Comparison of ENCODE assay signal across 24 cellular contexts in the genomic region with DNA sequence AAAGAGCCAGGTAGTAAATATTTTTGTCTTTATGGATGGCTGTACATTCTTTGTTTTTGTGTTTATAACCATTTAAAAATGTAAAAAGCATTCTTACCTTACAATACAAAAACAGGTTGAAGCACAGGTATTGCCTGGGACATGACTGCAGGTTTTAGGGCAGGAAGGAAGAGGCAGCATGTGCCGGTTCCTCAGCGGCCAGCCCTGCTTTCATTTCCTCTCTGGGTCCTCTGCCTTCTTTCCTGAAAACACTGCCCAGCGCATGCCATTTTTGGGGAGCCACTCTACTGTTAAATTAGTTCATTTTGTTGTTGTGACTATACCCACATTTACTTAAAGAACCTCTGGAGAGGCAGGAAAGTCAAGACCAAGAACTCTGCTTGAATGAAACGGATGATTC. TPM values are rescaled to one million over a fixed set of nuclear protein-coding genes. Genes with fewer than 3 reads are reported as not detected.
A peak's percentile ranks its signal among the peaks of the same experiment; 100 is the strongest.
DNase-seq lines count a peak whose midpoint lies in the region; ATAC-seq lines count a peak whose summit lies in the region.
"Had no signal": no experiment of that assay in that cellular context is flagged by ENCODE, and none has a peak within 500 bp of the region (broad histone marks: within the 10 kb centered on the region; RNA-seq: fewer than 3 reads in every experiment).

No MANE protein-coding gene starts in this region.

- POLR2A ChIA-PET in CD8-positive, alpha-beta memory T cell (lab: Charles Lee) = interaction anchor here (0.7 kb wide), 1 partner anchor 890 kb away, joined by 6 read pairs; no protein-coding TSS in a partner anchor
- POLR2A ChIA-PET in activated CD8-positive, alpha-beta T cell treated with anti-CD3 and anti-CD28 coated beads, Interleukin-2, amount 10 ng/mL, durations not matched to agents 7 days and 5 days (lab: Charles Lee) = no interaction called here

- H3K4me1 ChIP-seq in CD8-positive, alpha-beta memory T cell (ENCODE audit: insufficient read depth, low read length) = peaks cover 12% of the 10 kb centered on the region
- H3K4me1 ChIP-seq: neural progenitor cell had no signal

- H3K27ac Mint-ChIP-seq in T-helper 1 cell treated with Interleukin-12 subunit alpha and Interleukin-12 subunit beta and Interleukin-4 antibody, amounts not matched to agents 30 μg/mL and 1 μg/mL, for 36 hours = peak overlapping the region; percentile 6
- H3K27ac Mint-ChIP-seq in CD8-positive, alpha-beta memory T cell = peak overlapping the region; percentile 49 to 92 (median 86)
- H3K27ac Mint-ChIP-seq in activated CD8-positive, alpha-beta T cell treated with anti-CD3 and anti-CD28 coated beads, Interleukin-2, amount 10 ng/mL, durations not matched to agents 7 days and 5 days = peak overlapping the region; percentile 85
- peak overlapping the region; percentile 60 for H3K27ac Mint-ChIP-seq in memory B cell
- H3K27ac Mint-ChIP-seq: neural progenitor cell had no signal

- H3K9me3 Mint-ChIP-seq in T-helper 1 cell treated with Interleukin-12 subunit alpha and Interleukin-12 subunit beta and Interleukin-4 antibody, amounts not matched to agents 30 μg/mL and 1 μg/mL, for 36 hours = no peaks in the 10 kb centered on the region
- peaks cover 0 to 2% (median 0%) of the 10 kb centered on the region in 5 donors for H3K9me3 Mint-ChIP-seq in CD8-positive, alpha-beta memory T cell
- no peaks in the 10 kb centered on the region for H3K9me3 Mint-ChIP-seq in activated CD8-positive, alpha-beta T cell treated with anti-CD3 and anti-CD28 coated beads, Interleukin-2, amount 10 ng/mL, durations not matched to agents 7 days and 5 days (ENCODE audit: insufficient read depth)
- no peaks in the 10 kb centered on the region for H3K9me3 Mint-ChIP-seq in memory B cell
- H3K9me3 Mint-ChIP-seq: CD14-positive monocyte, neural progenitor cell had no signal

- H3K36me3 Mint-ChIP-seq in T-helper 1 cell treated with Interleukin-12 subunit alpha and Interleukin-12 subunit beta and Interleukin-4 antibody, amounts not matched to agents 30 μg/mL and 1 μg/mL, for 36 hours (ENCODE audit: low read depth) = peaks cover 42% of the 10 kb centered on the region
- H3K36me3 Mint-ChIP-seq in CD8-positive, alpha-beta memory T cell = peaks cover 11 to 92% (median 29%) of the 10 kb centered on the region in 3 donors
- peaks cover 77% of the 10 kb centered on the region for H3K36me3 Mint-ChIP-seq in activated CD8-positive, alpha-beta T cell treated with anti-CD3 and anti-CD28 coated beads, Interleukin-2, amount 10 ng/mL, durations not matched to agents 7 days and 5 days (ENCODE audit: low read depth)
- peaks cover 34% of the 10 kb centered on the region for H3K36me3 Mint-ChIP-seq in memory B cell

- H3K27me3 Mint-ChIP-seq in T-helper 1 cell treated with Interleukin-12 subunit alpha and Interleukin-12 subunit beta and Interleukin-4 antibody, amounts not matched to agents 30 μg/mL and 1 μg/mL, for 36 hours (ENCODE audit: low read depth) = no peaks in the 10 kb centered on the region
- H3K27me3 Mint-ChIP-seq in CD8-positive, alpha-beta memory T cell = no peaks in the 10 kb centered on the region
- no peaks in the 10 kb centered on the region for H3K27me3 Mint-ChIP-seq in activated CD8-positive, alpha-beta T cell treated with anti-CD3 and anti-CD28 coated beads, Interleukin-2, amount 10 ng/mL, durations not matched to agents 7 days and 5 days (ENCODE audit: low read depth)
- no peaks in the 10 kb centered on the region for H3K27me3 Mint-ChIP-seq in memory B cell

- no peaks in the 10 kb centered on the region for H3K27me3 ChIP-seq in CD8-positive, alpha-beta memory T cell (ENCODE audit: insufficient read depth, low read length, poor library complexity, severe bottlenecking)
- H3K27me3 ChIP-seq: hepatocyte, neural progenitor cell had no signal

- peaks cover 51% of the 10 kb centered on the region for H3K36me3 ChIP-seq in CD8-positive, alpha-beta memory T cell (ENCODE audit: insufficient read depth, low read length)

- H3K9me3 ChIP-seq in CD8-positive, alpha-beta memory T cell (ENCODE audit: low read length) = no peaks in the 10 kb centered on the region
- H3K9me3 ChIP-seq: thoracic aorta had no signal

- H3K4me3 Mint-ChIP-seq in T-helper 1 cell treated with Interleukin-12 subunit alpha and Interleukin-12 subunit beta and Interleukin-4 antibody, amounts not matched to agents 30 μg/mL and 1 μg/mL, for 36 hours = no peak overlapping the region
- peak overlapping the region in 2 of 7 donors; percentile 23 to 42 for H3K4me3 Mint-ChIP-seq in CD8-positive, alpha-beta memory T cell
- peak overlapping the region; percentile 19 for H3K4me3 Mint-ChIP-seq in activated CD8-positive, alpha-beta T cell treated with anti-CD3 and anti-CD28 coated beads, Interleukin-2, amount 10 ng/mL, durations not matched to agents 7 days and 5 days
- H3K4me3 Mint-ChIP-seq in memory B cell = no peak overlapping the region
- H3K4me3 Mint-ChIP-seq: CD14-positive monocyte, neural progenitor cell had no signal

- H3K4me3 ChIP-seq in CD8-positive, alpha-beta memory T cell (ENCODE audit: low read length) = no peak overlapping the region
- H3K4me3 ChIP-seq: hepatocyte, neural progenitor cell, thoracic aorta had no signal

- H3K27ac ChIP-seq in CD8-positive, alpha-beta memory T cell (ENCODE audit: low read depth, low read length) = no peak overlapping the region
- H3K27ac ChIP-seq: neural progenitor cell, RWPE1, thoracic aorta had no signal

- peak; percentile 63 for ATAC-seq in activated CD8-positive, alpha-beta T cell treated with anti-CD3 and anti-CD28 coated beads, Interleukin-2, amount 10 ng/mL, durations not matched to agents 7 days and 5 days
- ATAC-seq in memory B cell (ENCODE audit: low read depth) = peak; percentile 46
- ATAC-seq in HG03159 (IDR thresholded peaks at IDR 0.05; ENCODE audit: unreplicated experiment) = no peak
- ATAC-seq in GM21423 (IDR thresholded peaks at IDR 0.05; ENCODE audit: unreplicated experiment) = no peak
- ATAC-seq: HCT116 had no signal

- peaks cover 25% of the 10 kb centered on the region for H3K4me1 Mint-ChIP-seq in T-helper 1 cell treated with Interleukin-12 subunit alpha and Interleukin-12 subunit beta and Interleukin-4 antibody, amounts not matched to agents 30 μg/mL and 1 μg/mL, for 36 hours (ENCODE audit: low read depth)
- peaks cover 26 to 38% (median 28%) of the 10 kb centered on the region in 3 donors for H3K4me1 Mint-ChIP-seq in CD8-positive, alpha-beta memory T cell
- peaks cover 27% of the 10 kb centered on the region for H3K4me1 Mint-ChIP-seq in activated CD8-positive, alpha-beta T cell treated with anti-CD3 and anti-CD28 coated beads, Interleukin-2, amount 10 ng/mL, durations not matched to agents 7 days and 5 days (ENCODE audit: low read depth)
- peaks cover 20% of the 10 kb centered on the region for H3K4me1 Mint-ChIP-seq in memory B cell
- H3K4me1 Mint-ChIP-seq: neural progenitor cell had no signal

- no peak for DNase-seq in T-helper 1 cell
- DNase-seq in CD8-positive, alpha-beta memory T cell = no peak
- peak; percentile 39 for DNase-seq in activated CD8-positive, alpha-beta T cell treated with anti-CD3 and anti-CD28 coated beads, Interleukin-2, amount 10 ng/mL, durations not matched to agents 7 days and 5 days
- DNase-seq in memory B cell (ENCODE audit: low spot score in 2 of 2) = no peak
- no peak for DNase-seq in mesenteric fat pad (ENCODE audit: low spot score)
- DNase-seq: 8988T; activated effector memory CD4-positive, alpha-beta T cell treated with anti-CD3 and anti-CD28 coated beads, Interleukin-2, amount 50 U/mL, for 16 hours; DMS79 treated with DMSO at 0.1 percent for 48 hours; KBM-7; kidney; mesendoderm; NCI-H1930; NCI-H446; SW 1271 had no signal

- CTCF ChIA-PET in CD8-positive, alpha-beta memory T cell (lab: Charles Lee) = no interaction called here
- CTCF ChIA-PET in activated CD8-positive, alpha-beta T cell treated with anti-CD3 and anti-CD28 coated beads, Interleukin-2, amount 10 ng/mL, durations not matched to agents 7 days and 5 days (lab: Charles Lee) = interaction anchor here (0.9 to 2.3 kb wide), 3 partner anchors 10 to 82 kb away, joined by 3 to 5 read pairs (median 3); no protein-coding TSS in a partner anchor

RNA-seq across cellular contexts. Expression of a gene that starts 52.5 kb away (rescaled TPM):
- 10 to 100 TPM; 78.7 to 79.1 TPM for total RNA-seq in CD8-positive, alpha-beta memory T cell
- 41.0 TPM for polyA plus RNA-seq in CD8-positive, alpha-beta memory T cell
- 10 to 100 TPM; 89.8 to 96.4 TPM for total RNA-seq in activated CD8-positive, alpha-beta T cell treated with anti-CD3 and anti-CD28 coated beads, Interleukin-2, amount 10 ng/mL, durations not matched to agents 7 days and 5 days
- total RNA-seq in mesenteric fat pad = 45.1 TPM

RNA-seq across cellular contexts. Expression of a gene that starts 54.6 kb away (rescaled TPM):
- total RNA-seq in CD8-positive, alpha-beta memory T cell = not detected
- not detected for polyA plus RNA-seq in CD8-positive, alpha-beta memory T cell
- not detected for total RNA-seq in activated CD8-positive, alpha-beta T cell treated with anti-CD3 and anti-CD28 coated beads, Interleukin-2, amount 10 ng/mL, durations not matched to agents 7 days and 5 days
- total RNA-seq in mesenteric fat pad = 0.16 TPM
- total RNA-seq: astrocyte had no signal
- polyA plus RNA-seq: CD14-positive monocyte had no signal

Comparison
In these comparisons a context has a peak if more than half of its experiments do, and no peak if none do; other contexts are left out.
1. H3K27ac Mint-ChIP-seq: peak in every context shown above with its lines; median percentile 86 in CD8-positive, alpha-beta memory T cell; 85 in activated CD8-positive, alpha-beta T cell treated with anti-CD3 and anti-CD28 coated beads, Interleukin-2, amount 10 ng/mL, durations not matched to agents 7 days and 5 days; 60 in memory B cell; 6 in T-helper 1 cell treated with Interleukin-12 subunit alpha and Interleukin-12 subunit beta and Interleukin-4 antibody, amounts not matched to agents 30 μg/mL and 1 μg/mL, for 36 hours.
2. ATAC-seq: peak in activated CD8-positive, alpha-beta T cell treated with anti-CD3 and anti-CD28 coated beads, Interleukin-2, amount 10 ng/mL, durations not matched to agents 7 days and 5 days (single experiment) and memory B cell (single experiment); none in HG03159 (single experiment) and GM21423 (single experiment).